Comparison of ENCODE assay signal across 10 cellular contexts in genomic region chr7:75732764-75733630, GRCh38. TPM values are rescaled to one million over a fixed set of nuclear protein-coding genes. Genes with fewer than 3 reads are reported as not detected.
A peak's percentile ranks its signal among the peaks of the same experiment; 100 is the strongest.
DNase-seq lines count a peak whose midpoint lies in the region; ATAC-seq, FAIRE-seq and TF ChIP-seq lines count a peak whose summit lies in the region.
"Had no signal": no experiment of that assay in that cellular context is flagged by ENCODE, and none has a peak within 500 bp of the region (broad histone marks: within the 10 kb centered on the region; RNA-seq: fewer than 3 reads in every experiment).

No MANE protein-coding gene starts in this region.

- peaks cover 30% of the 10 kb centered on the region for H3K79me2 ChIP-seq in K562 (ENCODE audit: control insufficient read depth, insufficient read depth, low read length)

- ATAC-seq in K562 (peak; percentile 27), left lung (peak; percentile 7)

- BruUV-seq in K562 (replicated peaks; lab: Mats Ljungman, UMichigan) = no TSS peak

- H3K4me3 ChIP-seq in K562 (no peak overlapping the region), left lung (no peak overlapping the region), uterus (no peak overlapping the region)

- no peaks in the 10 kb centered on the region for H3K27me3 ChIP-seq in K562 (ENCODE audit: control insufficient read depth in 2 of 2, insufficient read depth in 2 of 2, low read length in 2 of 2)
- H3K27me3 ChIP-seq in left lung = no peaks in the 10 kb centered on the region
- H3K27me3 ChIP-seq in uterus = no peaks in the 10 kb centered on the region

- H4K20me1 ChIP-seq in K562 (replicated peaks; ENCODE audit: control insufficient read depth, insufficient read depth, low read length) = no peaks in the 10 kb centered on the region

- peak; percentile 58 for FAIRE-seq in K562 (lab: Jason Lieb, UNC)

- no peaks in the 10 kb centered on the region for H3K9me1 ChIP-seq in K562 (ENCODE audit: control insufficient read depth, insufficient read depth, low read length)

- TF ChIP-seq POLR2A in K562 (conservative IDR thresholded peaks at IDR 0.05) (no peak), uterus (IDR thresholded peaks at IDR 0.05) (no peak)

- H3K4me1 ChIP-seq in K562 (replicated peaks in 1 of 2; ENCODE audit: control insufficient read depth in 2 of 2, insufficient read depth in 2 of 2, low read length in 2 of 2) (peaks cover 37 to 42% of the 10 kb centered on the region in 2 experiments), left lung (peaks cover 10 to 43% of the 10 kb centered on the region in 2 donors), uterus (no peaks in the 10 kb centered on the region)

- in situ Hi-C loops in K562 (cut with MboI) = no loop called here

- peak overlapping the region; percentile 41 to 82; a peak in 3 of 4 replicates for H3K9ac ChIP-seq in K562 (ENCODE audit: insufficient read depth in 1 of 2, low read depth in 2 of 2, low read length in 2 of 2)

- WGBS in K562 (ENCODE audit: insufficient coverage, low coverage, missing lambda C conversion rate) = 8% methylated on average over 15 of the region's 15 CpGs

- no peak for TF ChIP-seq EP300 in K562 (IDR thresholded peaks at IDR 0.05; ENCODE audit: low read length)

- peak overlapping the region; percentile 56 for H3K4me2 ChIP-seq in K562 (ENCODE audit: insufficient read depth, low read length)

- no peak for TF ChIP-seq RAD21 in K562 (CRISPR knock-in tag; conservative IDR thresholded peaks at IDR 0.05 in 1 of 2, IDR thresholded peaks at IDR 0.05 in 1 of 2)

- TF ChIP-seq CTCF in K562 (IDR thresholded peaks at IDR 0.05 in 2 of 3, conservative IDR thresholded peaks at IDR 0.05 in 1 of 3; ENCODE audit: insufficient read depth in 2 of 3, low read depth in 1 of 3, low read length in 3 of 3) = 0 out of 6 replicates have a peak, but pooled peaks of 1 of the 3 experiments have one; percentile 2
- TF ChIP-seq CTCF in left lung (IDR thresholded peaks at IDR 0.05) = no peak
- no peak for TF ChIP-seq CTCF in uterus (IDR thresholded peaks at IDR 0.05)

- H2AFZ ChIP-seq in K562 (ENCODE audit: low read depth, low read length) = peak overlapping the region; percentile 73

- DNase-seq in HS-27A (ENCODE audit: low read depth) (peak; percentile 51), K562 (ENCODE audit: extremely low read depth in 1 of 4, low spot score in 3 of 4) (peak; percentile 51 to 58 (median 56)), left lung (no peak), uterus (peak; percentile 27 to 29), NCI-H1694 (lab: John Stamatoyannopoulos, UW) (no peak), DMS53 treated with DMSO at 0.1 percent for 48 hours (lab: John Stamatoyannopoulos, UW; ENCODE audit: unreplicated experiment) (no peak), DMS153 treated with DMSO at 0.1 percent for 48 hours (lab: John Stamatoyannopoulos, UW; ENCODE audit: unreplicated experiment) (no peak)
- DNase-seq: endodermal cell, NCI-H446 had no signal

- peaks cover 5% of the 10 kb centered on the region; the same call in 2 of the 3 replicates for H3K36me3 ChIP-seq in K562 (ENCODE audit: control insufficient read depth, insufficient read depth, low read length)
- no peaks in the 10 kb centered on the region for H3K36me3 ChIP-seq in left lung
- no peaks in the 10 kb centered on the region for H3K36me3 ChIP-seq in uterus

- H3K27ac ChIP-seq in K562 (ENCODE audit: extremely low read depth, low read depth, low read length) = peak overlapping the region; percentile 66
- peak overlapping the region; percentile 59 to 62 for H3K27ac ChIP-seq in left lung
- H3K27ac ChIP-seq in uterus = peak overlapping the region; percentile 54 to 69

- CTCF ChIA-PET in K562 (lab: Yijun Ruan, JAX; ENCODE audit: low intra/inter-chr PET ratio) = no interaction called here

- no peaks in the 10 kb centered on the region for H3K9me3 ChIP-seq in K562 (replicated peaks; ENCODE audit: control insufficient read depth, insufficient read depth, low read depth, low read length)
- H3K9me3 ChIP-seq in left lung = no peaks in the 10 kb centered on the region
- H3K9me3 ChIP-seq in uterus = no peaks in the 10 kb centered on the region

- POLR2A ChIA-PET in K562 (lab: Yijun Ruan, JAX) = interaction anchor here (0.9 kb wide), 1 partner anchor 53 kb away, joined by 3 read pairs; no protein-coding TSS in a partner anchor

- intact Hi-C loops in K562 (cut with micrococcal nuclease) = no loop called here
- intact Hi-C loops in left lung (cut with DNase I) = no loop called here
- intact Hi-C loops in uterus (cut with DNase I; ENCODE audit: low total_unique reads) = no loop called here

TF ChIP-seq in K562, 482 proteins besides CTCF, POLR2A, EP300 and RAD21 (continues in another document):
- TF ChIP-seq JUN (IDR thresholded peaks at IDR 0.05; ENCODE audit: borderline replicate concordance, low read depth, low read length) (peak; percentile 61; the same call in 1 of the 2 replicates), JUN (CRISPR knock-in tag; IDR thresholded peaks at IDR 0.05; ENCODE audit: borderline replicate concordance) (no peak), CTBP1 (IDR thresholded peaks at IDR 0.05; ENCODE audit: borderline replicate concordance) (peak; percentile 33; the same call in 1 of the 2 replicates), CEBPB (tag; IDR thresholded peaks at IDR 0.05) (0 out of 2 replicates have a peak, but pooled peaks have one; percentile 7), ZBTB7A (IDR thresholded peaks at IDR 0.05; ENCODE audit: borderline replicate concordance, control insufficient read depth, low read depth, low read length) (peak; percentile 34; the same call in 1 of the 2 replicates)
- TF ChIP-seq, protein P1, sequence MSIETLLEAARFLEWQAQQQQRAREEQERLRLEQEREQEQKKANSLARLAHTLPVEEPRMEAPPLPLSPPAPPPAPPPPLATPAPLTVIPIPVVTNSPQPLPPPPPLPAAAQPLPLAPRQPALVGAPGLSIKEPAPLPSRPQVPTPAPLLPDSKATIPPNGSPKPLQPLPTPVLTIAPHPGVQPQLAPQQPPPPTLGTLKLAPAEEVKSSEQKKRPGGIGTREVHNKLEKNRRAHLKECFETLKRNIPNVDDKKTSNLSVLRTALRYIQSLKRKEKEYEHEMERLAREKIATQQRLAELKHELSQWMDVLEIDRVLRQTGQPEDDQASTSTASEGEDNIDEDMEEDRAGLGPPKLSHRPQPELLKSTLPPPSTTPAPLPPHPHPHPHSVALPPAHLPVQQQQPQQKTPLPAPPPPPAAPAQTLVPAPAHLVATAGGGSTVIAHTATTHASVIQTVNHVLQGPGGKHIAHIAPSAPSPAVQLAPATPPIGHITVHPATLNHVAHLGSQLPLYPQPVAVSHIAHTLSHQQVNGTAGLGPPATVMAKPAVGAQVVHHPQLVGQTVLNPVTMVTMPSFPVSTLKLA (conservative IDR thresholded peaks at IDR 0.05) = peak in 1 of 2 experiments; percentile 29; a peak in 1 of 4 replicates

RNA-seq across cellular contexts. Expression of gene HIP1, which starts 5.7 kb away (rescaled TPM):
- 47.3 and 47.4 TPM in 2 replicates for total RNA-seq in K562 (2011; cell fraction: chromatin; rRNA removed; ENCODE audit: low replicate concordance)
- 26.8 and 28.3 TPM in 2 replicates for total RNA-seq in K562 (2011; cell fraction: nucleolus; rRNA removed)
- total RNA-seq in K562 (2011; cell fraction: nucleoplasm; rRNA removed) = 37.8 and 39.5 TPM in 2 replicates
- total RNA-seq in K562 (2014; rRNA removed) (5.8 and 9.1 TPM in 2 replicates), K562 (2014; rRNA removed; fragmentation: Illumina TruSeq; extraction: Trizol) (7.7 and 8.3 TPM in 2 replicates), K562 (2015; rRNA removed; fragmentation: Illumina TruSeq; extraction: Trizol) (9.5 and 10.4 TPM in 2 replicates), K562 (2021) (13.7 and 14.3 TPM in 2 replicates), left lung (10 to 100 TPM; 83.8 to 84.2 TPM), uterus (10 to 100 TPM; 13.1 to 48.8 (median 20.3) TPM)
- polyA plus RNA-seq in K562 (2011; rRNA removed) (8.5 and 12.3 TPM in 2 replicates), K562 (2014; fragmentation: Illumina TruSeq; extraction: Trizol) (11.8 and 12.1 TPM in 2 replicates), K562 (2014; fragmentation: Nextera tagmentation; extraction: Ambion mirVana) (1 to 10 TPM; 2.4 to 2.6 TPM), K562 (2014; rRNA removed) (8.4 and 9.5 TPM in 2 replicates)
- 10.5 and 17.5 TPM in 2 replicates for polyA plus RNA-seq in K562 (2011; cell fraction: cytosol; rRNA removed)
- polyA plus RNA-seq in K562 (2011; cell fraction: nucleus; rRNA removed) = 5.7 and 6.4 TPM in 2 replicates
- polyA plus RNA-seq in K562 (2012) = 9.7 and 26.7 TPM in 2 replicates
- 15.6 and 28.2 TPM in 2 replicates for polyA minus RNA-seq in K562 (2011; rRNA and poly(A)+ RNA removed)
- polyA minus RNA-seq in K562 (2011; cell fraction: cytosol; rRNA and poly(A)+ RNA removed) = 11.2 and 13.2 TPM in 2 replicates
- 3.8 and 5.5 TPM in 2 replicates for polyA minus RNA-seq in K562 (2011; cell fraction: nucleus; rRNA and poly(A)+ RNA removed)

RNA-seq across cellular contexts. Expression of gene CCL26, which starts 39.0 kb away (rescaled TPM):
- total RNA-seq in K562 (2011; cell fraction: chromatin; rRNA removed; ENCODE audit: low replicate concordance) = 1.6 TPM in 1 of 2 replicates, not detected in the other
- 1.3 and 3.2 TPM in 2 replicates for total RNA-seq in K562 (2011; cell fraction: nucleolus; rRNA removed)
- 3.0 TPM in 1 of 2 replicates, not detected in the other for total RNA-seq in K562 (2011; cell fraction: nucleoplasm; rRNA removed)
- 3.0 and 9.1 TPM in 2 replicates for total RNA-seq in K562 (2014; rRNA removed)
- total RNA-seq in K562 (2014; rRNA removed; fragmentation: Illumina TruSeq; extraction: Trizol) = 5.9 and 8.9 TPM in 2 replicates
- total RNA-seq in K562 (2015; rRNA removed; fragmentation: Illumina TruSeq; extraction: Trizol) = 8.2 and 9.1 TPM in 2 replicates
- total RNA-seq in K562 (2021) = 8.1 and 8.4 TPM in 2 replicates
- 1.3 and 2.3 TPM in 2 replicates for polyA plus RNA-seq in K562 (2011; rRNA removed)
- polyA plus RNA-seq in K562 (2011; cell fraction: cytosol; rRNA removed) = 0.91 and 3.8 TPM in 2 replicates
- 1.4 TPM in 1 of 2 replicates, not detected in the other for polyA plus RNA-seq in K562 (2011; cell fraction: nucleus; rRNA removed)
- polyA plus RNA-seq in K562 (2012) = 1.5 and 7.1 TPM in 2 replicates
- polyA plus RNA-seq in K562 (2014; fragmentation: Illumina TruSeq; extraction: Trizol) = 5.5 and 7.2 TPM in 2 replicates
- polyA plus RNA-seq in K562 (2014; fragmentation: Nextera tagmentation; extraction: Ambion mirVana) = 10 to 100 TPM; 21.8 to 26.8 TPM
- 4.9 and 7.1 TPM in 2 replicates for polyA plus RNA-seq in K562 (2014; rRNA removed)
- 1.8 TPM in 1 of 2 replicates, not detected in the other for polyA minus RNA-seq in K562 (2011; rRNA and poly(A)+ RNA removed)
- polyA minus RNA-seq in K562 (2011; cell fraction: cytosol; rRNA and poly(A)+ RNA removed) = not detected in 2 replicates
- not detected in 2 replicates for polyA minus RNA-seq in K562 (2011; cell fraction: nucleus; rRNA and poly(A)+ RNA removed)
- total RNA-seq in left lung = under 1 TPM in 1 of 2 donors, not detected in 1; 0.58 TPM
- total RNA-seq in uterus = not detected
- total RNA-seq: T-helper 2 cell treated with Interferon-gamma antibody and Interleukin-4, amounts not matched to agents 100 ng/mL and 5 ng/mL, for 36 hours had no signal

Comparison
In these comparisons a context has a peak if more than half of its experiments do, and no peak if none do; other contexts are left out.
1. DNase-seq: peak in HS-27A (single experiment), K562 (4 of 4) and uterus (2 of 2); none in left lung (0 of 2), NCI-H1694 (single experiment), DMS53 treated with DMSO at 0.1 percent for 48 hours (single experiment) and DMS153 treated with DMSO at 0.1 percent for 48 hours (single experiment).
2. Peak in every context shown above with its lines, with median percentiles within 50 percentile points of each other: H3K27ac ChIP-seq.